2 cellular contexts compared by ENCODE assay signal in genomic region chr19:51418707-51419106, GRCh38.
TF ChIP-seq lines count a peak whose summit lies in the region.

No MANE protein-coding gene starts in this region.

TF ChIP-seq in GM12891, 5 proteins besides CTCF, POLR2A, EP300 and RAD21:
- TF ChIP-seq SPI1 (IDR thresholded peaks at IDR 0.05; ENCODE audit: low read depth, low read length) = 0 out of 2 replicates have a peak, but pooled peaks have one; percentile 6
- TF ChIP-seq TAF1 (IDR thresholded peaks at IDR 0.05; ENCODE audit: low read depth, low read length) = no peak

TF ChIP-seq in GM12878, 131 proteins besides CTCF, POLR2A, EP300 and RAD21:
- TF ChIP-seq NR2C1 (IDR thresholded peaks at IDR 0.05) = no peak
- TF ChIP-seq POU2F2 (IDR thresholded peaks at IDR 0.05; ENCODE audit: borderline replicate concordance, low read depth, low read length) = no peak
- peak; percentile 62 for TF ChIP-seq JUNB (IDR thresholded peaks at IDR 0.05)
- TF ChIP-seq MTA3 (IDR thresholded peaks at IDR 0.05; ENCODE audit: borderline replicate concordance, low read length) = no peak
- no peak for TF ChIP-seq NR2F1 (conservative IDR thresholded peaks at IDR 0.05)
- TF ChIP-seq FOS (IDR thresholded peaks at IDR 0.05; ENCODE audit: borderline replicate concordance, extremely low read depth, insufficient read length) = no peak
- no peak for TF ChIP-seq JUND (IDR thresholded peaks at IDR 0.05; ENCODE audit: low read depth, low read length)
- TF ChIP-seq IKZF1 (conservative IDR thresholded peaks at IDR 0.05) = no peak
- no peak for TF ChIP-seq RB1 (IDR thresholded peaks at IDR 0.05; ENCODE audit: borderline replicate concordance)
- no peak for TF ChIP-seq IKZF2 (IDR thresholded peaks at IDR 0.05)
- TF ChIP-seq RUNX3 (IDR thresholded peaks at IDR 0.05; ENCODE audit: low read length) = peak; percentile 22; the same call in 1 of the 2 replicates
- TF ChIP-seq BCLAF1 (IDR thresholded peaks at IDR 0.05) = no peak
- TF ChIP-seq STAT3 (IDR thresholded peaks at IDR 0.05; ENCODE audit: low read depth, low read length) = no peak
- TF ChIP-seq IRF4 (IDR thresholded peaks at IDR 0.05; ENCODE audit: low read depth, low read length) = peak; percentile 40; the same call in 1 of the 2 replicates
- TF ChIP-seq, protein P1, sequence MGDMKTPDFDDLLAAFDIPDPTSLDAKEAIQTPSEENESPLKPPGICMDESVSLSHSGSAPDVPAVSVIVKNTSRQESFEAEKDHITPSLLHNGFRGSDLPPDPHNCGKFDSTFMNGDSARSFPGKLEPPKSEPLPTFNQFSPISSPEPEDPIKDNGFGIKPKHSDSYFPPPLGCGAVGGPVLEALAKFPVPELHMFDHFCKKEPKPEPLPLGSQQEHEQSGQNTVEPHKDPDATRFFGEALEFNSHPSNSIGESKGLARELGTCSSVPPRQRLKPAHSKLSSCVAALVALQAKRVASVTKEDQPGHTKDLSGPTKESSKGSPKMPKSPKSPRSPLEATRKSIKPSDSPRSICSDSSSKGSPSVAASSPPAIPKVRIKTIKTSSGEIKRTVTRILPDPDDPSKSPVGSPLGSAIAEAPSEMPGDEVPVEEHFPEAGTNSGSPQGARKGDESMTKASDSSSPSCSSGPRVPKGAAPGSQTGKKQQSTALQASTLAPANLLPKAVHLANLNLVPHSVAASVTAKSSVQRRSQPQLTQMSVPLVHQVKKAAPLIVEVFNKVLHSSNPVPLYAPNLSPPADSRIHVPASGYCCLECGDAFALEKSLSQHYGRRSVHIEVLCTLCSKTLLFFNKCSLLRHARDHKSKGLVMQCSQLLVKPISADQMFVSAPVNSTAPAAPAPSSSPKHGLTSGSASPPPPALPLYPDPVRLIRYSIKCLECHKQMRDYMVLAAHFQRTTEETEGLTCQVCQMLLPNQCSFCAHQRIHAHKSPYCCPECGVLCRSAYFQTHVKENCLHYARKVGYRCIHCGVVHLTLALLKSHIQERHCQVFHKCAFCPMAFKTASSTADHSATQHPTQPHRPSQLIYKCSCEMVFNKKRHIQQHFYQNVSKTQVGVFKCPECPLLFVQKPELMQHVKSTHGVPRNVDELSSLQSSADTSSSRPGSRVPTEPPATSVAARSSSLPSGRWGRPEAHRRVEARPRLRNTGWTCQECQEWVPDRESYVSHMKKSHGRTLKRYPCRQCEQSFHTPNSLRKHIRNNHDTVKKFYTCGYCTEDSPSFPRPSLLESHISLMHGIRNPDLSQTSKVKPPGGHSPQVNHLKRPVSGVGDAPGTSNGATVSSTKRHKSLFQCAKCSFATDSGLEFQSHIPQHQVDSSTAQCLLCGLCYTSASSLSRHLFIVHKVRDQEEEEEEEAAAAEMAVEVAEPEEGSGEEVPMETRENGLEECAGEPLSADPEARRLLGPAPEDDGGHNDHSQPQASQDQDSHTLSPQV (IDR thresholded peaks at IDR 0.05) = no peak
- TF ChIP-seq EED (IDR thresholded peaks at IDR 0.05; ENCODE audit: low read depth) = peak; percentile 52; the same call in 1 of the 2 replicates
